15 cellular contexts compared by ENCODE assay signal in the genomic region with DNA sequence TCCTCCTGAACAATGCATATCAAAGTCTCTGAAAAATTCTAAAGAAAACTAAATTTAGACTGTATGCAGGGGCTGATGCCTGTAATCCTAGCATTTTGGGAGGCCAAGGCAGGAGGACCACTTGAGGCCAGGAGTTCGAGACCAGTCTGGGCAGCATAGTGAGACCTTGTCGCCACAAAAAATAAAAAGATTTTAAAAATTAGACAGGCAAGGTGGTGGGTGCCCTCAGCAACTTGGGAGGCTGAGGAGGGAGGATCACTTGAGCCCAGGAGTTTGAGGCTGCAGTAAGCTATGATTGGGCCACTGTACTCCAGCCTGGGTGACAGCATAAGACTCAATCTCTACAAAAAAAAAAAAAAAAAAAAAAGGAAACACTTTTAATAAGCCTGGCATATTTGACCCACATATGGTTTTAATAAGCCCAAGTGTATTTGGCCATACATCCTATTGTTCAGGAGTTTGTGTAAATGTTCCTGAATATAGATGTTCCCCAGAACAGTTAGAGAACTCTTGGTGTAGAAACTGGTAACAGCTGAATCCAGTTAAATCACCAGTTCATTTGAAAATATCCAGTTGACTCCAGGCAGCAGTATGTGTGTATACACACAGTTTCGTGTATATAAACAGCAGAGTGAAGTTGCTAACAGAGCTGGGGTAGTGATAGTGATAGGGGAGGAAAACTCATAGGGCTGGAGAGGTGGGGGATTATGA. TPM values are rescaled to one million over a fixed set of nuclear protein-coding genes. Genes with fewer than 3 reads are reported as not detected.
DNase-seq lines count a peak whose midpoint lies in the region; ATAC-seq and TF ChIP-seq lines count a peak whose summit lies in the region.
"Had no signal": no experiment of that assay in that cellular context is flagged by ENCODE, and none has a peak within 500 bp of the region (broad histone marks: within the 10 kb centered on the region; RNA-seq: fewer than 3 reads in every experiment).

No MANE protein-coding gene starts in this region.

- no peak for ATAC-seq in activated CD8-positive, alpha-beta memory T cell treated with anti-CD3 and anti-CD28 coated beads, Interleukin-2, amount 10 ng/mL, durations not matched to agents 7 days and 5 days
- ATAC-seq in left lung (peak; percentile 44), GM21576 (IDR thresholded peaks at IDR 0.05; ENCODE audit: unreplicated experiment) (no peak)

- no peaks in the 10 kb centered on the region for H3K9me3 Mint-ChIP-seq in activated CD8-positive, alpha-beta memory T cell treated with anti-CD3 and anti-CD28 coated beads, Interleukin-2, amount 10 ng/mL, durations not matched to agents 7 days and 5 days (ENCODE audit: low read depth)
- H3K9me3 Mint-ChIP-seq: activated CD4-positive, alpha-beta T cell treated with anti-CD3 and anti-CD28 coated beads, Interleukin-2, amount 10 ng/mL, durations not matched to agents 7 days and 5 days; immature natural killer cell had no signal

- CTCF ChIA-PET in activated CD8-positive, alpha-beta memory T cell treated with anti-CD3 and anti-CD28 coated beads, Interleukin-2, amount 10 ng/mL, durations not matched to agents 7 days and 5 days (lab: Charles Lee): no interaction called here

- peak overlapping the region; percentile 55 for H3K27ac Mint-ChIP-seq in activated CD8-positive, alpha-beta memory T cell treated with anti-CD3 and anti-CD28 coated beads, Interleukin-2, amount 10 ng/mL, durations not matched to agents 7 days and 5 days
- H3K27ac Mint-ChIP-seq: activated CD4-positive, alpha-beta T cell treated with anti-CD3 and anti-CD28 coated beads, Interleukin-2, amount 10 ng/mL, durations not matched to agents 7 days and 5 days; activated naive CD8-positive, alpha-beta T cell; endodermal cell; immature natural killer cell had no signal

- H3K27me3 Mint-ChIP-seq in activated CD8-positive, alpha-beta memory T cell treated with anti-CD3 and anti-CD28 coated beads, Interleukin-2, amount 10 ng/mL, durations not matched to agents 7 days and 5 days: peaks cover 19% of the 10 kb centered on the region

- no peaks in the 10 kb centered on the region for H3K9me3 ChIP-seq in SJSA1 (replicated peaks)
- H3K9me3 ChIP-seq in left lung: no peaks in the 10 kb centered on the region
- no peaks in the 10 kb centered on the region for H3K9me3 ChIP-seq in thyroid gland
- H3K9me3 ChIP-seq: pancreas, SJCRH30 had no signal

- peaks cover 10% of the 10 kb centered on the region for H3K4me1 Mint-ChIP-seq in activated CD8-positive, alpha-beta memory T cell treated with anti-CD3 and anti-CD28 coated beads, Interleukin-2, amount 10 ng/mL, durations not matched to agents 7 days and 5 days
- H3K4me1 Mint-ChIP-seq: immature natural killer cell had no signal

- in situ Hi-C loops in G401 (cut with HindIII; ENCODE audit: low sequenced_read_pairs): no loop called here

- no peak for DNase-seq in activated CD8-positive, alpha-beta memory T cell treated with anti-CD3 and anti-CD28 coated beads, Interleukin-2, amount 10 ng/mL, durations not matched to agents 7 days and 5 days
- no peak for DNase-seq in activated CD8-positive, alpha-beta memory T cell treated with anti-CD3 and anti-CD28 coated beads for 24 hours
- DNase-seq in SJSA1 (ENCODE audit: low read depth in 1 of 2, low spot score in 2 of 2): peak in 1 of 2 experiments; percentile 80
- DNase-seq in left lung: no peak
- DNase-seq in thyroid gland: no peak
- DNase-seq in G401 (ENCODE audit: low spot score): no peak
- no peak for DNase-seq in activated CD8-positive, alpha-beta memory T cell treated with anti-CD3 and anti-CD28 coated beads, Interleukin-2, amount 50 U/mL, for 4 hours
- DNase-seq: activated CD4-positive, alpha-beta T cell treated with anti-CD3 and anti-CD28 coated beads, Interleukin-2, amount 10 ng/mL, durations not matched to agents 7 days and 5 days; endodermal cell; immature natural killer cell; pancreas; SJCRH30 had no signal

- WGBS in thyroid gland, 2 donors: 88 to 89% methylated on average over 3 of the region's 3 CpGs

- H3K4me3 ChIP-seq in SJSA1 (no peak overlapping the region), left lung (no peak overlapping the region), thyroid gland (replicated peaks in 1 of 3) (no peak overlapping the region)
- H3K4me3 ChIP-seq: pancreas, SJCRH30 had no signal

- H3K27ac ChIP-seq in SJSA1: peak overlapping the region; percentile 71
- peak overlapping the region; percentile 33 to 53 for H3K27ac ChIP-seq in left lung
- peak overlapping the region in 2 of 3 donors; percentile 2 to 3 for H3K27ac ChIP-seq in thyroid gland
- H3K27ac ChIP-seq: 22Rv1, SJCRH30 had no signal

- H3K36me3 ChIP-seq in SJSA1 (no peaks in the 10 kb centered on the region), left lung (no peaks in the 10 kb centered on the region), thyroid gland (no peaks in the 10 kb centered on the region)
- H3K36me3 ChIP-seq: pancreas, SJCRH30 had no signal

- TF ChIP-seq POLR2A in thyroid gland (IDR thresholded peaks at IDR 0.05): no peak

- no peak overlapping the region for H3K4me3 Mint-ChIP-seq in activated CD8-positive, alpha-beta memory T cell treated with anti-CD3 and anti-CD28 coated beads, Interleukin-2, amount 10 ng/mL, durations not matched to agents 7 days and 5 days
- H3K4me3 Mint-ChIP-seq: activated CD4-positive, alpha-beta T cell treated with anti-CD3 and anti-CD28 coated beads, Interleukin-2, amount 10 ng/mL, durations not matched to agents 7 days and 5 days; activated naive CD8-positive, alpha-beta T cell; endodermal cell; immature natural killer cell had no signal

- no peaks in the 10 kb centered on the region for H3K36me3 Mint-ChIP-seq in activated CD8-positive, alpha-beta memory T cell treated with anti-CD3 and anti-CD28 coated beads, Interleukin-2, amount 10 ng/mL, durations not matched to agents 7 days and 5 days
- H3K36me3 Mint-ChIP-seq: activated naive CD8-positive, alpha-beta T cell had no signal

- intact Hi-C loops in left lung (cut with DNase I) (no loop called here), thyroid gland (cut with DNase I) (no loop called here)

- no peaks in the 10 kb centered on the region for H3K27me3 ChIP-seq in SJSA1 (replicated peaks)
- no peaks in the 10 kb centered on the region for H3K27me3 ChIP-seq in left lung
- H3K27me3 ChIP-seq in thyroid gland: no peaks in the 10 kb centered on the region
- H3K27me3 ChIP-seq: pancreas, SJCRH30 had no signal

- no peak for TF ChIP-seq CTCF in left lung (IDR thresholded peaks at IDR 0.05)
- TF ChIP-seq CTCF in thyroid gland (IDR thresholded peaks at IDR 0.05): no peak

- H3K4me1 ChIP-seq in SJSA1 (replicated peaks): peaks cover 60% of the 10 kb centered on the region
- H3K4me1 ChIP-seq in left lung: peaks cover 2 to 13% of the 10 kb centered on the region in 2 donors
- peaks cover 0 to 11% of the 10 kb centered on the region in 2 donors for H3K4me1 ChIP-seq in thyroid gland

RNA-seq across cellular contexts. Expression of a gene that starts 30.3 kb away (rescaled TPM):
- total RNA-seq in activated CD8-positive, alpha-beta memory T cell treated with anti-CD3 and anti-CD28 coated beads, Interleukin-2, amount 10 ng/mL, durations not matched to agents 7 days and 5 days: 10 to 100 TPM; 41.5 to 41.9 TPM
- 46.9 and 51.2 TPM in 2 replicates for total RNA-seq in SJSA1 (2014; rRNA removed; shearing (Covaris generic))
- total RNA-seq in left lung: 10 to 100 TPM; 19.0 to 23.2 TPM
- 10 to 100 TPM in 3 of 4 donors, 1 to 10 TPM in 1; 8.9 to 21.9 (median 15.3) TPM for total RNA-seq in thyroid gland
- total RNA-seq in G401 (2014; rRNA removed; shearing (Covaris generic)): 5.5 and 7.5 TPM in 2 replicates

RNA-seq across cellular contexts. Expression of a gene that starts 59.3 kb away (rescaled TPM):
- total RNA-seq in activated CD8-positive, alpha-beta memory T cell treated with anti-CD3 and anti-CD28 coated beads, Interleukin-2, amount 10 ng/mL, durations not matched to agents 7 days and 5 days: not detected
- total RNA-seq in SJSA1 (2014; rRNA removed; shearing (Covaris generic)): not detected in 2 replicates
- total RNA-seq in left lung (not detected), thyroid gland (not detected)
- not detected in 2 replicates for total RNA-seq in G401 (2014; rRNA removed; shearing (Covaris generic))
- total RNA-seq: activated CD4-positive, alpha-beta T cell treated with anti-CD3 and anti-CD28 coated beads, Interleukin-2, amount 10 ng/mL, durations not matched to agents 7 days and 5 days; endodermal cell; pancreas; SJCRH30 had no signal

Comparison
In these comparisons a context has a peak if more than half of its experiments do, and no peak if none do; other contexts are left out.
1. H3K27ac ChIP-seq: peak in every context shown above with its lines; median percentile 71 in SJSA1; 43 in left lung; 2 in thyroid gland.